In genomic region chr4:41213563-41214157, GRCh38 we compare ENCODE assay signal across 1 cellular context.
A peak's percentile ranks its signal among the peaks of the same experiment; 100 is the strongest.
TF ChIP-seq lines count a peak whose summit lies in the region.

No MANE protein-coding gene starts in this region.

TF ChIP-seq in HepG2, 621 proteins besides CTCF, POLR2A, EP300 and RAD21:
- TF ChIP-seq ZC3H13 (CRISPR knock-in tag; IDR thresholded peaks at IDR 0.05) (0 out of 2 replicates have a peak, but pooled peaks have one; percentile 30), SALL1 (CRISPR knock-in tag; IDR thresholded peaks at IDR 0.05) (no peak), ZNF800 (CRISPR knock-in tag; IDR thresholded peaks at IDR 0.05) (peak; percentile 98; the same call in 1 of the 2 replicates), NFIC (IDR thresholded peaks at IDR 0.05; ENCODE audit: low read length) (no peak), SRSF1 (optimal IDR thresholded peaks at IDR 0.05; ENCODE audit: low read depth, low read length) (peak; percentile 30), JARID2 (CRISPR knock-in tag; IDR thresholded peaks at IDR 0.05; ENCODE audit: insufficient replicate concordance) (no peak), ZNF280D (CRISPR knock-in tag; IDR thresholded peaks at IDR 0.05) (0 out of 2 replicates have a peak, but pooled peaks have one; percentile 13), ZFX (CRISPR knock-in tag; IDR thresholded peaks at IDR 0.05; ENCODE audit: low read depth) (0 out of 2 replicates have a peak, but pooled peaks have one; percentile 8), ASH2L (IDR thresholded peaks at IDR 0.05; ENCODE audit: insufficient read length, low read depth, low read length) (peak; percentile 26), ZNF749 (CRISPR knock-in tag; IDR thresholded peaks at IDR 0.05; ENCODE audit: borderline replicate concordance) (0 out of 2 replicates have a peak, but pooled peaks have one; percentile 31), ZNF605 (CRISPR knock-in tag; IDR thresholded peaks at IDR 0.05) (no peak), SMAD1 (CRISPR knock-in tag; IDR thresholded peaks at IDR 0.05; ENCODE audit: borderline replicate concordance, low read depth) (0 out of 2 replicates have a peak, but pooled peaks have one; percentile 15), HIVEP1 (CRISPR knock-in tag; IDR thresholded peaks at IDR 0.05) (no peak), LCORL (IDR thresholded peaks at IDR 0.05) (no peak), LCORL (CRISPR knock-in tag; IDR thresholded peaks at IDR 0.05) (0 out of 2 replicates have a peak, but pooled peaks have one; percentile 2), ZNF274 (CRISPR knock-in tag; IDR thresholded peaks at IDR 0.05) (0 out of 2 replicates have a peak, but pooled peaks have one; percentile 44), SP140L (CRISPR knock-in tag; IDR thresholded peaks at IDR 0.05; ENCODE audit: borderline replicate concordance) (no peak), TGIF2 (CRISPR knock-in tag; IDR thresholded peaks at IDR 0.05) (0 out of 2 replicates have a peak, but pooled peaks have one; percentile 13), ZSCAN29 (CRISPR knock-in tag; conservative IDR thresholded peaks at IDR 0.05) (no peak), MXI1 (IDR thresholded peaks at IDR 0.05; ENCODE audit: borderline replicate concordance, low read depth, low read length) (0 out of 3 replicates have a peak, but pooled peaks have one; percentile 14), ADNP (CRISPR knock-in tag; IDR thresholded peaks at IDR 0.05) (no peak), SAP130 (CRISPR knock-in tag; IDR thresholded peaks at IDR 0.05; ENCODE audit: low read depth) (0 out of 2 replicates have a peak, but pooled peaks have one; percentile 9), REL (CRISPR knock-in tag; conservative IDR thresholded peaks at IDR 0.05) (0 out of 2 replicates have a peak, but pooled peaks have one; percentile 9), ZMYM3 (CRISPR knock-in tag; IDR thresholded peaks at IDR 0.05) (no peak; the same call in 1 of the 2 replicates), SIN3A (IDR thresholded peaks at IDR 0.05; ENCODE audit: borderline replicate concordance, low read depth, low read length) (peak; percentile 4; the same call in 1 of the 2 replicates), HNRNPL (IDR thresholded peaks at IDR 0.05; ENCODE audit: low read depth, low read length) (no peak), ZNF777 (CRISPR knock-in tag; IDR thresholded peaks at IDR 0.05) (0 out of 2 replicates have a peak, but pooled peaks have one; percentile 16)
- TF ChIP-seq, protein P1, sequence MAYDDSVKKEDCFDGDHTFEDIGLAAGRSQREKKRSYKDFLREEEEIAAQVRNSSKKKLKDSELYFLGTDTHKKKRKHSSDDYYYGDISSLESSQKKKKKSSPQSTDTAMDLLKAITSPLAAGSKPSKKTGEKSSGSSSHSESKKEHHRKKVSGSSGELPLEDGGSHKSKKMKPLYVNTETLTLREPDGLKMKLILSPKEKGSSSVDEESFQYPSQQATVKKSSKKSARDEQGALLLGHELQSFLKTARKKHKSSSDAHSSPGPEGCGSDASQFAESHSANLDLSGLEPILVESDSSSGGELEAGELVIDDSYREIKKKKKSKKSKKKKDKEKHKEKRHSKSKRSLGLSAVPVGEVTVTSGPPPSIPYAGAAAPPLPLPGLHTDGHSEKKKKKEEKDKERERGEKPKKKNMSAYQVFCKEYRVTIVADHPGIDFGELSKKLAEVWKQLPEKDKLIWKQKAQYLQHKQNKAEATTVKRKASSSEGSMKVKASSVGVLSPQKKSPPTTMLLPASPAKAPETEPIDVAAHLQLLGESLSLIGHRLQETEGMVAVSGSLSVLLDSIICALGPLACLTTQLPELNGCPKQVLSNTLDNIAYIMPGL (CRISPR knock-in tag; IDR thresholded peaks at IDR 0.05; ENCODE audit: borderline replicate concordance in 1 of 2, low read depth in 1 of 2), result peak in 1 of 2 experiments; percentile 11; a peak in 1 of 4 replicates
- TF ChIP-seq, protein P2, sequence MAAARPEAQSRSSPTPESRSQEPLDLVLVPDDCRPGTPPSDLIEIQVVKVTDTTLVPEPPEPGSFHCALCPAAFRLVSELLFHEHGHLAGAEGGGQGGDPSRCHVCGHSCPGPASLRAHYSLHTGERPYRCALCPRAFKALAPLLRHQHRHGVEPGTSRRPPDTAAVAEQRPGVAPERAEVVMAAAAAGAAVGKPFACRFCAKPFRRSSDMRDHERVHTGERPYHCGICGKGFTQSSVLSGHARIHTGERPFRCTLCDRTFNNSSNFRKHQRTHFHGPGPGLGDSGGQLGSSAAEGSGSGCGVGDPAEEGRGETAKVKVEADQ (CRISPR knock-in tag; IDR thresholded peaks at IDR 0.05; ENCODE audit: borderline replicate concordance), result peak; percentile 13; the same call in 1 of the 2 replicates
- TF ChIP-seq, protein P3, sequence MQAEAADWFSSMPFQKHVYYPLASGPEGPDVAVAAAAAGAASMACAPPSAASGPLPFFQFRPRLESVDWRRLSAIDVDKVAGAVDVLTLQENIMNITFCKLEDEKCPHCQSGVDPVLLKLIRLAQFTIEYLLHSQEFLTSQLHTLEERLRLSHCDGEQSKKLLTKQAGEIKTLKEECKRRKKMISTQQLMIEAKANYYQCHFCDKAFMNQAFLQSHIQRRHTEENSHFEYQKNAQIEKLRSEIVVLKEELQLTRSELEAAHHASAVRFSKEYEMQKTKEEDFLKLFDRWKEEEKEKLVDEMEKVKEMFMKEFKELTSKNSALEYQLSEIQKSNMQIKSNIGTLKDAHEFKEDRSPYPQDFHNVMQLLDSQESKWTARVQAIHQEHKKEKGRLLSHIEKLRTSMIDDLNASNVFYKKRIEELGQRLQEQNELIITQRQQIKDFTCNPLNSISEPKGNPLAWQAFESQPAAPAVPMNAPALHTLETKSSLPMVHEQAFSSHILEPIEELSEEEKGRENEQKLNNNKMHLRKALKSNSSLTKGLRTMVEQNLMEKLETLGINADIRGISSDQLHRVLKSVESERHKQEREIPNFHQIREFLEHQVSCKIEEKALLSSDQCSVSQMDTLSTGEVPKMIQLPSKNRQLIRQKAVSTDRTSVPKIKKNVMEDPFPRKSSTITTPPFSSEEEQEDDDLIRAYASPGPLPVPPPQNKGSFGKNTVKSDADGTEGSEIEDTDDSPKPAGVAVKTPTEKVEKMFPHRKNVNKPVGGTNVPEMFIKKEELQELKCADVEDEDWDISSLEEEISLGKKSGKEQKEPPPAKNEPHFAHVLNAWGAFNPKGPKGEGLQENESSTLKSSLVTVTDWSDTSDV (CRISPR knock-in tag; IDR thresholded peaks at IDR 0.05), result no peak
